ENCODE assay signal across 9 cellular contexts in the genomic region with DNA sequence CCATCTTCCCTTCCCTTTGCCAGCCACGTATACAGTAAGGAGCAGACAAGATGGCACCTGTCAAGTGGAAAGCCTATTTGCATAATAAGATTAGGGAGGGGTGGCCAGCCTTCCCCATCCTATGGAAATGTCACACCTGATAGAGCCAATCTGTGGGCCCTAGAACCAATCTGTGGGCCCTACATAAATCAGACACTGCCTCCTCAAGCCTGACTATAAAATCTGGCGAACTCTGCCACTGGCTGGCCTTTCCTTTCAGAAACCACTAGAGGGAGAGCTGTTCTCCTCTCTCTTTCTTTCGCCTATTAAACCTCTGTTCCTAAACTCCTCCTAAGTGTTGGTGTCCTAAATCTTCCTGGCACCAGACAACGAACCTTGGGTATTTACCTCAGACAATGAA.
DNase-seq lines count a peak whose midpoint lies in the region; FAIRE-seq and TF ChIP-seq lines count a peak whose summit lies in the region.
"Had no signal": no experiment of that assay in that cellular context is flagged by ENCODE, and none has a peak within 500 bp of the region (broad histone marks: within the 10 kb centered on the region; RNA-seq: fewer than 3 reads in every experiment).

No MANE protein-coding gene starts in this region.

- H3K27me3 ChIP-seq in OCI-LY1 (ENCODE audit: insufficient read depth, low read length) (no peaks in the 10 kb centered on the region), suprapubic skin (no peaks in the 10 kb centered on the region)

- WGBS in suprapubic skin, result 48% methylated on average over 4 of the region's 4 CpGs

- H3K9me3 ChIP-seq in OCI-LY1 (ENCODE audit: low read length) (no peaks in the 10 kb centered on the region), suprapubic skin (peaks cover 6% of the 10 kb centered on the region)

- H3K27ac ChIP-seq in OCI-LY1 (ENCODE audit: low read depth, low read length, poor library complexity, severe bottlenecking) (no peak overlapping the region), suprapubic skin (no peak overlapping the region)

- no peaks in the 10 kb centered on the region for H3K36me3 ChIP-seq in OCI-LY1 (ENCODE audit: insufficient read depth, low read length)
- no peaks in the 10 kb centered on the region for H3K36me3 ChIP-seq in suprapubic skin

- H3K9ac ChIP-seq in OCI-LY1 (ENCODE audit: low read length), result no peak overlapping the region

- TF ChIP-seq POLR2A in suprapubic skin (IDR thresholded peaks at IDR 0.05), result no peak

- no peak for FAIRE-seq in urothelium cell line (lab: Jason Lieb, UNC)

- H3K4me1 ChIP-seq in OCI-LY1 (ENCODE audit: insufficient read depth, low read length, severe bottlenecking) (no peaks in the 10 kb centered on the region), suprapubic skin (no peaks in the 10 kb centered on the region)

- H3F3A ChIP-seq in OCI-LY1 (ENCODE audit: insufficient read depth, low read length), result no peaks in the 10 kb centered on the region

- H3K79me2 ChIP-seq in OCI-LY1 (ENCODE audit: insufficient read depth, low read length), result no peaks in the 10 kb centered on the region

- TF ChIP-seq CTCF in OCI-LY1 (IDR thresholded peaks at IDR 0.05; ENCODE audit: low read length) (peak; percentile 74), epithelial cell of proximal tubule (conservative IDR thresholded peaks at IDR 0.05; ENCODE audit: low read depth, low read length) (peak; percentile 80), suprapubic skin (IDR thresholded peaks at IDR 0.05) (no peak)

- H3K4me3 ChIP-seq in OCI-LY1 (ENCODE audit: low read depth, low read length, poor library complexity, severe bottlenecking) (no peak overlapping the region), epithelial cell of proximal tubule (ENCODE audit: low read depth, low read length) (no peak overlapping the region), suprapubic skin (no peak overlapping the region)

- H3K9me2 ChIP-seq in OCI-LY1 (ENCODE audit: low read depth, low read length), result no peaks in the 10 kb centered on the region

- no peak for TF ChIP-seq EP300 in suprapubic skin (IDR thresholded peaks at IDR 0.05)

- H3K4me2 ChIP-seq in OCI-LY1 (ENCODE audit: low read length), result no peak overlapping the region

- DNase-seq in SKM-1 treated with dmso at 0.1 percent for 144 hours (lab: John Stamatoyannopoulos, UW; ENCODE audit: unreplicated experiment) (peak; percentile 6), SKM-1 (lab: John Stamatoyannopoulos, UW; ENCODE audit: unreplicated experiment) (no peak), epithelial cell of proximal tubule (ENCODE audit: low read depth) (no peak), urothelium cell line (ENCODE audit: low spot score) (peak; percentile 0), NCI-H128 (lab: John Stamatoyannopoulos, UW; ENCODE audit: unreplicated experiment) (no peak), T-helper 9 cell (no peak), suprapubic skin (ENCODE audit: low spot score in 2 of 2) (no peak)
- DNase-seq: NCI-H1048 had no signal

- no peak overlapping the region for H2AFZ ChIP-seq in OCI-LY1 (ENCODE audit: low read length)

- H4K20me1 ChIP-seq in OCI-LY1 (ENCODE audit: insufficient read depth, low read length), result no peaks in the 10 kb centered on the region

Comparison
In these comparisons a context has a peak if more than half of its experiments do, and no peak if none do; other contexts are left out.
1. DNase-seq: peak in SKM-1 treated with dmso at 0.1 percent for 144 hours (single experiment) and urothelium cell line (single experiment); none in SKM-1 (single experiment), epithelial cell of proximal tubule (single experiment), NCI-H128 (single experiment), T-helper 9 cell (single experiment) and suprapubic skin (0 of 2).
2. CTCF ChIP-seq: peak in OCI-LY1 (single experiment) and epithelial cell of proximal tubule (single experiment); none in suprapubic skin (0 of 2).